ENCODE assay signal across 12 cellular contexts in genomic region chr4:169121920-169122319, GRCh38.
"Had no signal": no experiment of that assay in that cellular context is flagged by ENCODE, and none has a peak within 500 bp of the region (broad histone marks: within the 10 kb centered on the region; RNA-seq: fewer than 3 reads in every experiment).

No MANE protein-coding gene starts in this region.

- DNase-seq: activated CD4-positive, alpha-beta memory T cell treated with anti-CD3 and anti-CD28 coated beads, Interleukin-2, amount 10 ng/mL, durations not matched to agents 7 days and 5 days; activated gamma-delta T cell treated with Interleukin-2 at 50 U/mL for 16 hours; activated T-cell treated with anti-CD3 and anti-CD28 coated beads, Interleukin-2, amount 50 U/mL, for 72 hours; aorta; kidney glomerular epithelial cell; trophoblast cell had no signal

- H3K27ac ChIP-seq: parathyroid adenoma, right atrium auricular region had no signal

- H3K27me3 ChIP-seq: breast epithelium, right atrium auricular region, SJSA1 had no signal

- H3K4me3 ChIP-seq: breast epithelium, lung, right atrium auricular region, SJSA1 had no signal

- H3K9me3 Mint-ChIP-seq: activated CD4-positive, alpha-beta memory T cell treated with anti-CD3 and anti-CD28 coated beads, Interleukin-2, amount 10 ng/mL, durations not matched to agents 7 days and 5 days; activated T-cell treated with anti-CD3 and anti-CD28 coated beads, Interleukin-2, amount 50 U/mL, for 72 hours; stimulated activated effector memory CD8-positive, alpha-beta T cell treated with anti-CD3 and anti-CD28 coated beads, Interleukin-12 subunit alpha, Interleukin-12 subunit beta, amount 100 ng/mL, for 72 hours had no signal

- H3K4me1 Mint-ChIP-seq: activated CD4-positive, alpha-beta memory T cell treated with anti-CD3 and anti-CD28 coated beads, Interleukin-2, amount 10 ng/mL, durations not matched to agents 7 days and 5 days; stimulated activated effector memory CD8-positive, alpha-beta T cell treated with anti-CD3 and anti-CD28 coated beads, Interleukin-12 subunit alpha, Interleukin-12 subunit beta, amount 100 ng/mL, for 72 hours had no signal

- H3K4me1 ChIP-seq: parathyroid adenoma had no signal

- H3K9me3 ChIP-seq: breast epithelium, right atrium auricular region, SJSA1 had no signal

- H3K4me3 Mint-ChIP-seq: activated CD4-positive, alpha-beta memory T cell treated with anti-CD3 and anti-CD28 coated beads, Interleukin-2, amount 10 ng/mL, durations not matched to agents 7 days and 5 days; activated T-cell treated with anti-CD3 and anti-CD28 coated beads, Interleukin-2, amount 50 U/mL, for 72 hours; stimulated activated effector memory CD8-positive, alpha-beta T cell treated with anti-CD3 and anti-CD28 coated beads, Interleukin-12 subunit alpha, Interleukin-12 subunit beta, amount 100 ng/mL, for 72 hours had no signal

- H2AFZ ChIP-seq: parathyroid adenoma had no signal

- H3K79me2 ChIP-seq: parathyroid adenoma had no signal

- H3K36me3 Mint-ChIP-seq: stimulated activated effector memory CD8-positive, alpha-beta T cell treated with anti-CD3 and anti-CD28 coated beads, Interleukin-12 subunit alpha, Interleukin-12 subunit beta, amount 100 ng/mL, for 72 hours had no signal

- ATAC-seq: activated T-cell treated with anti-CD3 and anti-CD28 coated beads, Interleukin-2, amount 50 U/mL, for 72 hours; stimulated activated effector memory CD8-positive, alpha-beta T cell treated with anti-CD3 and anti-CD28 coated beads, Interleukin-12 subunit alpha, Interleukin-12 subunit beta, amount 100 ng/mL, for 72 hours had no signal

- H3K9ac ChIP-seq: parathyroid adenoma had no signal

- H3K27ac Mint-ChIP-seq: activated CD4-positive, alpha-beta memory T cell treated with anti-CD3 and anti-CD28 coated beads, Interleukin-2, amount 10 ng/mL, durations not matched to agents 7 days and 5 days; activated T-cell treated with anti-CD3 and anti-CD28 coated beads, Interleukin-2, amount 50 U/mL, for 72 hours; stimulated activated effector memory CD8-positive, alpha-beta T cell treated with anti-CD3 and anti-CD28 coated beads, Interleukin-12 subunit alpha, Interleukin-12 subunit beta, amount 100 ng/mL, for 72 hours had no signal
